Comparison of ENCODE assay signal across 2 cellular contexts in genomic region chr2:127670055-127670956, GRCh38.
TF ChIP-seq lines count a peak whose summit lies in the region.

No MANE protein-coding gene starts in this region.

TF ChIP-seq in SK-N-SH, 30 proteins besides CTCF, POLR2A, EP300 and RAD21 (continued from another document):
- TF ChIP-seq USF1 (IDR thresholded peaks at IDR 0.05; ENCODE audit: borderline replicate concordance, low read depth) (no peak), SIN3A (IDR thresholded peaks at IDR 0.05; ENCODE audit: borderline replicate concordance, low read depth, low read length) (no peak)

TF ChIP-seq in SK-N-SH treated with all-trans-retinoic acid at 6 μM for 48 hours, 23 proteins besides CTCF, POLR2A, EP300 and RAD21 (continued from another document):
- TF ChIP-seq PATZ1 (CRISPR knock-in tag; IDR thresholded peaks at IDR 0.05; ENCODE audit: borderline replicate concordance), result no peak
- TF ChIP-seq TCF4 (CRISPR knock-in tag; IDR thresholded peaks at IDR 0.05; ENCODE audit: borderline replicate concordance), result no peak
- TF ChIP-seq ZFP30 (CRISPR knock-in tag; IDR thresholded peaks at IDR 0.05), result no peak
- TF ChIP-seq ZNF70 (CRISPR knock-in tag; IDR thresholded peaks at IDR 0.05), result no peak
- TF ChIP-seq PPARA (CRISPR knock-in tag; IDR thresholded peaks at IDR 0.05; ENCODE audit: borderline replicate concordance), result no peak
- TF ChIP-seq ZFP3 (CRISPR knock-in tag; IDR thresholded peaks at IDR 0.05), result no peak
- TF ChIP-seq SNAI2 (CRISPR knock-in tag; IDR thresholded peaks at IDR 0.05), result no peak
- no peak for TF ChIP-seq CREB5 (CRISPR knock-in tag; IDR thresholded peaks at IDR 0.05; ENCODE audit: low read depth)
- no peak for TF ChIP-seq GLIS3 (CRISPR knock-in tag; IDR thresholded peaks at IDR 0.05)
- TF ChIP-seq TSHZ2 (CRISPR knock-in tag; IDR thresholded peaks at IDR 0.05), result no peak
- no peak for TF ChIP-seq CSDC2 (CRISPR knock-in tag; IDR thresholded peaks at IDR 0.05)
- no peak for TF ChIP-seq OSR1 (CRISPR knock-in tag; IDR thresholded peaks at IDR 0.05)
- no peak for TF ChIP-seq ARNTL (CRISPR knock-in tag; IDR thresholded peaks at IDR 0.05; ENCODE audit: borderline replicate concordance, low read depth)
- no peak for TF ChIP-seq TOX (CRISPR knock-in tag; IDR thresholded peaks at IDR 0.05; ENCODE audit: borderline replicate concordance)
- TF ChIP-seq ZNF8 (CRISPR knock-in tag; IDR thresholded peaks at IDR 0.05), result no peak
TF ChIP-seq in SK-N-SH treated with all-trans-retinoic acid at 6 μM for 48 hours: peak in this region for 0.
